In genomic region chr12:106840217-106840616, GRCh38 we compare ENCODE assay signal across 8 cellular contexts.
DNase-seq lines count a peak whose midpoint lies in the region; ATAC-seq and TF ChIP-seq lines count a peak whose summit lies in the region.

No MANE protein-coding gene starts in this region.

- no peak overlapping the region for H3K4me3 ChIP-seq in colonic mucosa
- no peak overlapping the region for H3K4me3 ChIP-seq in naive thymus-derived CD4-positive, alpha-beta T cell (ENCODE audit: low read length)

- DNase-seq in Calu3 (peak; percentile 36), NCI-H2029 treated with DMSO at 0.1 percent for 48 hours (lab: John Stamatoyannopoulos, UW) (peak; percentile 50), colonic mucosa (no peak), substantia nigra (lab: John Stamatoyannopoulos, UW) (no peak), NCI-H446 (lab: John Stamatoyannopoulos, UW) (no peak), cerebellar nuclear complex (lab: John Stamatoyannopoulos, UW) (no peak)
- no peak for DNase-seq in naive thymus-derived CD4-positive, alpha-beta T cell

- H3K4me3 Mint-ChIP-seq in Calu3 (ENCODE audit: low read depth, unreplicated experiment), result peak overlapping the region; percentile 14
- no peak overlapping the region for H3K4me3 Mint-ChIP-seq in naive thymus-derived CD4-positive, alpha-beta T cell

- peaks cover 5% of the 10 kb centered on the region for H3K36me3 Mint-ChIP-seq in Calu3 (ENCODE audit: insufficient read depth, unreplicated experiment)
- H3K36me3 Mint-ChIP-seq in naive thymus-derived CD4-positive, alpha-beta T cell, result peaks cover 0 to 14% (median 11%) of the 10 kb centered on the region in 5 donors

- H3K4me1 ChIP-seq in colonic mucosa, result no peaks in the 10 kb centered on the region
- H3K4me1 ChIP-seq in naive thymus-derived CD4-positive, alpha-beta T cell (ENCODE audit: control insufficient read depth in 2 of 2, insufficient read depth in 2 of 2, low read length in 2 of 2), result no peaks in the 10 kb centered on the region

- no TSS peak for BruUV-seq in Calu3 (replicated peaks; lab: Mats Ljungman, UMichigan)

- TF ChIP-seq CTCF in Calu3 (IDR thresholded peaks at IDR 0.05; ENCODE audit: unreplicated experiment), result no peak
- TF ChIP-seq CTCF in colonic mucosa (IDR thresholded peaks at IDR 0.05), result no peak

- POLR2A ChIA-PET in naive thymus-derived CD4-positive, alpha-beta T cell (lab: Charles Lee), result no interaction called here

- peak overlapping the region; percentile 78 for H3K27ac Mint-ChIP-seq in Calu3 (ENCODE audit: unreplicated experiment)
- H3K27ac Mint-ChIP-seq in naive thymus-derived CD4-positive, alpha-beta T cell, result peak overlapping the region in 4 of 9 donors; percentile 7 to 48 (median 26)

- H3K9me3 Mint-ChIP-seq in Calu3 (ENCODE audit: low read depth, unreplicated experiment), result no peaks in the 10 kb centered on the region
- H3K9me3 Mint-ChIP-seq in naive thymus-derived CD4-positive, alpha-beta T cell, result no peaks in the 10 kb centered on the region

- H3K27me3 ChIP-seq in colonic mucosa, result no peaks in the 10 kb centered on the region
- H3K27me3 ChIP-seq in naive thymus-derived CD4-positive, alpha-beta T cell (ENCODE audit: control insufficient read depth in 2 of 2, insufficient read depth in 2 of 2, low read length in 2 of 2), result no peaks in the 10 kb centered on the region

- H3K27me3 Mint-ChIP-seq in Calu3 (ENCODE audit: unreplicated experiment), result no peaks in the 10 kb centered on the region
- H3K27me3 Mint-ChIP-seq in naive thymus-derived CD4-positive, alpha-beta T cell, result no peaks in the 10 kb centered on the region

- ATAC-seq in naive thymus-derived CD4-positive, alpha-beta T cell, result no peak
- no peak for ATAC-seq in GM19324 (IDR thresholded peaks at IDR 0.05; ENCODE audit: low FRiP score, unreplicated experiment)

- no peaks in the 10 kb centered on the region for H3K9me3 ChIP-seq in colonic mucosa
- no peaks in the 10 kb centered on the region for H3K9me3 ChIP-seq in naive thymus-derived CD4-positive, alpha-beta T cell (ENCODE audit: control insufficient read depth in 2 of 3, low read length in 3 of 3)

- H3K4me1 Mint-ChIP-seq in Calu3 (ENCODE audit: low read depth, unreplicated experiment), result peaks cover 16% of the 10 kb centered on the region
- peaks cover 14 to 32% (median 20%) of the 10 kb centered on the region in 7 donors for H3K4me1 Mint-ChIP-seq in naive thymus-derived CD4-positive, alpha-beta T cell

- H3K9ac ChIP-seq in colonic mucosa (ENCODE audit: low read depth in 2 of 2, low read length in 2 of 2), result no peak overlapping the region

- intact Hi-C loops in Calu3 (cut with micrococcal nuclease; ENCODE audit: unreplicated experiment), result loop anchor here (1.0 to 5.0 kb wide), 6 partner anchors 66 to 258 kb away; partner anchors contain the start of genes RFX4 and RIC8B
- intact Hi-C loops in colonic mucosa (cut with DNase I), result loop anchor here (5.0 to 10.0 kb wide), 3 partner anchors 75 to 453 kb away; no protein-coding TSS in a partner anchor
- intact Hi-C loops in naive thymus-derived CD4-positive, alpha-beta T cell (cut with micrococcal nuclease), result loop anchor here (2.0 to 10.0 kb wide), 6 partner anchors 77 to 613 kb away; no protein-coding TSS in a partner anchor

- CTCF ChIA-PET in Calu3 (lab: Charles Lee), result interaction anchor here (0.5 to 2.4 kb wide), 9 partner anchors 14 to 616 kb away, joined by 3 to 15 read pairs (median 5); partner anchors contain the start of gene POLR3B
- CTCF ChIA-PET in naive thymus-derived CD4-positive, alpha-beta T cell (lab: Charles Lee), result interaction anchor here (0.6 to 2.4 kb wide), 6 partner anchors 79 to 456 kb away, joined by 3 to 10 read pairs (median 4); no protein-coding TSS in a partner anchor

- H3K27ac ChIP-seq in colonic mucosa (peak overlapping the region; percentile 13), substantia nigra (ENCODE audit: low read depth, low read length, poor library complexity, severe bottlenecking) (no peak overlapping the region)
- H3K27ac ChIP-seq in naive thymus-derived CD4-positive, alpha-beta T cell (ENCODE audit: low read depth, low read length), result peak overlapping the region; percentile 7

- no peaks in the 10 kb centered on the region for H3K36me3 ChIP-seq in colonic mucosa
- peaks cover 0 to 5% (median 0%) of the 10 kb centered on the region in 3 experiments for H3K36me3 ChIP-seq in naive thymus-derived CD4-positive, alpha-beta T cell (ENCODE audit: control insufficient read depth in 2 of 3, insufficient read depth in 3 of 3, low read length in 3 of 3)

Comparison
In these comparisons a context has a peak if more than half of its experiments do, and no peak if none do; other contexts are left out.
1. DNase-seq: peak in Calu3 (single experiment) and NCI-H2029 treated with DMSO at 0.1 percent for 48 hours (single experiment); none in colonic mucosa (single experiment), naive thymus-derived CD4-positive, alpha-beta T cell (0 of 9), substantia nigra (0 of 49), NCI-H446 (0 of 2) and cerebellar nuclear complex (0 of 2).